ENCODE assay signal across 1 cellular context in the genomic region with DNA sequence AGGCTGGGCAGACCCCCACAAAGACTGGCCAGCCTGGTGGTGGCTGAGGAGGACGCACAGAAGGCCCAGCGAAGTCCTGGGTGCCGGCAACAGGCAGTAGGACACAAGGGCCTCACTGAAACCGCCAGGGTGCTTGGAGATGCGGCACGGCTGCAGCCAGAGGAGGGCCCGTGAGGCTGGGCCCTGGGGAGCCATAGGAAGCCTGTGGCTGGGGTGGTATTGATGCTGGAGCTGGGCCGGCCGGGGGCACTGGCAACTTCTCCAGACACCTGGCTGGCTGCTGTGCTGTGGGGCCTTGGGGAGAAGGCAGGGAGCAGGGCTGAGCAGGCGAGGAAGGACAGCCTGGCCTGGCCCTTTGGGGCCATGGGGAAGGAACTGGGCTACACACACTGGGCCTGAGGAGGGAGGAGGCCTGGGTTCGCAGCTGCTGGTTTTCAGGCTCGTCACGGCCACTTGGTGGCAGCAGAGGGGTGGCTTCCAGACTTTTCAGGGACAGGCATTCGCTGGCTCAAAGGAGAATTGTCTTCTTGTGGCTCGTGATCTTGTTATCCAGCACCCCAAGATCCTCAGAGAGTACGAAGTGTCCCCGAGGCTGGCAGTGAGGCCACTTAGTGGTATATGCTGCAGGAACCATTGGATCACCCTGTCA.
TF ChIP-seq lines count a peak whose summit lies in the region.

No MANE protein-coding gene starts in this region.

TF ChIP-seq in endothelial cell of umbilical vein, 7 proteins besides CTCF, POLR2A, EP300 and RAD21:
- TF ChIP-seq MYC (IDR thresholded peaks at IDR 0.05; ENCODE audit: low read depth, low read length) (no peak), GATA2 (IDR thresholded peaks at IDR 0.05; ENCODE audit: insufficient read depth, insufficient read length, low read depth, low read length) (no peak), FOS (IDR thresholded peaks at IDR 0.05; ENCODE audit: borderline replicate concordance, insufficient read depth, low read length) (no peak), JUN (IDR thresholded peaks at IDR 0.05; ENCODE audit: borderline replicate concordance, insufficient read depth, insufficient read length, low read depth) (no peak), POLR2AphosphoS5 (IDR thresholded peaks at IDR 0.05; ENCODE audit: insufficient read depth, low read depth, low read length) (no peak)
TF ChIP-seq in endothelial cell of umbilical vein: peak in this region for 0.
